ENCODE assay signal across 25 cellular contexts in genomic region chr2:22879009-22879863, GRCh38.
"Had no signal": no experiment of that assay in that cellular context is flagged by ENCODE, and none has a peak within 500 bp of the region (broad histone marks: within the 10 kb centered on the region; RNA-seq: fewer than 3 reads in every experiment).

No MANE protein-coding gene starts in this region.

- H3K9me3 ChIP-seq: body of pancreas, Peyer's patch had no signal

- H3K36me3 ChIP-seq: ascending aorta, MG63, Peyer's patch had no signal

- ATAC-seq: activated naive CD4-positive, alpha-beta T cell treated with anti-CD3 and anti-CD28 coated beads, Interleukin-2, amount 50 U/mL, for 72 hours; activated naive CD8-positive, alpha-beta T cell treated with anti-CD3 and anti-CD28 coated beads, Interleukin-2, amount 50 U/mL, for 24 hours; activated T-cell treated with anti-CD3 and anti-CD28 coated beads, Interleukin-2, amount 50 U/mL, for 4 hours; body of pancreas had no signal

- H3K4me1 ChIP-seq: ascending aorta, body of pancreas, Peyer's patch had no signal

- H3K27ac ChIP-seq: ascending aorta, body of pancreas, Peyer's patch, VCaP had no signal

- H3K4me3 ChIP-seq: ascending aorta, body of pancreas, MG63, Peyer's patch had no signal

- H3K27me3 ChIP-seq: ascending aorta, body of pancreas, MG63, Peyer's patch had no signal

- DNase-seq: activated CD4-positive, alpha-beta memory T cell treated with anti-CD3 and anti-CD28 coated beads for 36 hours; activated CD4-positive, alpha-beta T cell treated with anti-CD3 and anti-CD28 coated beads, Interleukin-2, amount 10 ng/mL, durations not matched to agents 7 days and 5 days; activated CD4-positive, CD25-positive, alpha-beta regulatory T cell; activated CD8-positive, alpha-beta memory T cell treated with anti-CD3 and anti-CD28 coated beads for 24 hours; activated effector memory CD4-positive, alpha-beta T cell treated with anti-CD3 and anti-CD28 coated beads, Interleukin-2, amount 50 U/mL, for 16 hours; activated naive CD4-positive, alpha-beta T cell treated with Interleukin-2 at 50 U/mL for 16 hours; activated naive CD8-positive, alpha-beta T cell treated with anti-CD3 and anti-CD28 coated beads, Interleukin-2, amount 50 U/mL, for 24 hours; activated T-cell treated with anti-CD3 and anti-CD28 coated beads, Interleukin-2, amount 50 U/mL, for 4 hours; amniotic stem cell; body of pancreas; MG63; MV-4-11; NCI-H1092 treated with DMSO at 0.1 percent for 48 hours; NCI-H1436; NCI-H1694 treated with DMSO at 0.1 percent for 48 hours; NCI-H2029 treated with DMSO at 0.1 percent for 48 hours; NCI-H526; NCI-H82; OCI-M1; Peyer's patch; SHP77 treated with DMSO at 0.1 percent for 48 hours; T-helper 1 cell had no signal
